In the genomic region with DNA sequence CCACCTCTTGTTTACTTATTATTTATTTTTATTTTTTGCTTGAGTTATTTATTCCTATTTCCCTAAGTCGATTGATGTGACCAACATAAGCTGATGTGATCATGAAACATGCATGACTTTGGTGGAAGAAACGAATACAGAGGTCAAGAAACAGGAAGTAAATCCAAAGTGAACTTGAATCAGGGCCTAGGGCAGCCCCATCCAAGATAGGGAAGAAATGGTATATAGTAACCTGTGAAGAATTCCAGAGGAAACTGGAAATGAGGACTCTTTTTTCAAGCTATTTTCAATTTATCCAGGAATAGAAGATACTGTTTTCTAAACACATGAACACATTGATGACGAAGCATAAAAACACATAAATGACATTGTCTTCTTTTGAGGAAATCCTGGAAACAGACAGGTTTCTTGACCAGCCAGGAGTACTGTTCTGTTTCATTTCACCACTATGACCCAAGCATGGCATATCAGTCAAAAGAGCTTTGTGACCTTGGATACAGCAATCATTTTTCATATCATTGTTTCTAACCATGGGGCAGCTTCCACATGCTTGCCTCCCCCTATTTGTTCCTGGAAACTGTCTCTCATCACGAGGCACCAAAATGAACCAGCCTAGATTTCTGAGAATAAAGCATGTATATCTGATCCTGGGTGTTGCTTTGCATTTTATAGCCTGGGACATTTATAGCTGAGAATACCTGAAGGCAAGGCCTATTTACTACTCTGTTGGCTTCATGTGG, we compare ENCODE assay signal across 16 cellular contexts.
"Had no signal": no experiment of that assay in that cellular context is flagged by ENCODE, and none has a peak within 500 bp of the region (broad histone marks: within the 10 kb centered on the region; RNA-seq: fewer than 3 reads in every experiment).

No MANE protein-coding gene starts in this region.

- H3K27me3 Mint-ChIP-seq: activated naive CD8-positive, alpha-beta T cell treated with anti-CD3 and anti-CD28 coated beads for 36 hours; T-helper 17 cell had no signal

- H3K9me3 ChIP-seq: left lung, upper lobe of right lung had no signal

- DNase-seq: activated CD4-positive, alpha-beta T cell treated with anti-CD3 and anti-CD28 coated beads, Interleukin-2, amount 50 U/mL, for 4 hours; activated CD4-positive, CD25-positive, alpha-beta regulatory T cell treated with anti-CD3 and anti-CD28 coated beads, Interleukin-2, amount 50 U/mL, for 72 hours; activated effector memory CD4-positive, alpha-beta T cell treated with anti-CD3 and anti-CD28 coated beads, Interleukin-2, amount 50 U/mL, for 16 hours; activated naive CD8-positive, alpha-beta T cell treated with anti-CD3 and anti-CD28 coated beads for 36 hours; activated T-cell treated with anti-CD3 and anti-CD28 coated beads, Interleukin-2, amount 50 U/mL, for 1 hour; anterior cingulate cortex; foreskin melanocyte; head of caudate nucleus; left lung; retina; T-helper 17 cell; upper lobe of right lung had no signal

- H3K36me3 ChIP-seq: left lung, upper lobe of right lung had no signal

- H3K27me3 ChIP-seq: left lung, upper lobe of right lung had no signal

- H3K4me3 ChIP-seq: left lung, skin epidermis, upper lobe of right lung had no signal

- FAIRE-seq: bronchial epithelial cell, colon, islet of Langerhans had no signal

- ATAC-seq: left lung, T-helper 17 cell, upper lobe of right lung had no signal

- H3K4me3 Mint-ChIP-seq: activated naive CD8-positive, alpha-beta T cell treated with anti-CD3 and anti-CD28 coated beads for 36 hours; T-helper 17 cell had no signal

- H3K27ac Mint-ChIP-seq: T-helper 17 cell had no signal

- H3K4me1 ChIP-seq: left lung had no signal

- H3K9me3 Mint-ChIP-seq: activated naive CD8-positive, alpha-beta T cell treated with anti-CD3 and anti-CD28 coated beads for 36 hours had no signal
